Comparison of ENCODE assay signal across 13 cellular contexts in genomic region chr2:232421189-232421785, GRCh38. TPM values are rescaled to one million over a fixed set of nuclear protein-coding genes. Genes with fewer than 3 reads are reported as not detected.
DNase-seq lines count a peak whose midpoint lies in the region; ATAC-seq and TF ChIP-seq lines count a peak whose summit lies in the region.
"Had no signal": no experiment of that assay in that cellular context is flagged by ENCODE, and none has a peak within 500 bp of the region (broad histone marks: within the 10 kb centered on the region; RNA-seq: fewer than 3 reads in every experiment).

No MANE protein-coding gene starts in this region.

- H3K79me2 ChIP-seq in neural cell (replicated peaks; ENCODE audit: insufficient read depth, low read length) = no peaks in the 10 kb centered on the region

- H3K4me2 ChIP-seq in BLaER1 (peak overlapping the region; percentile 64), neural cell (ENCODE audit: low read length) (no peak overlapping the region)

- 0 out of 2 replicates have a peak, but pooled peaks cover 3% of the 10 kb centered on the region for H3K4me1 ChIP-seq in BLaER1
- H3K4me1 ChIP-seq in HUES6 (ENCODE audit: control insufficient read depth, insufficient read depth, low read length) = peaks cover 50% of the 10 kb centered on the region

- ATAC-seq in esophagus mucosa (peak; percentile 27), GM21723 (IDR thresholded peaks at IDR 0.05; ENCODE audit: unreplicated experiment) (no peak)

- intact Hi-C loops in lower leg skin (cut with DNase I; ENCODE audit: low total_unique reads) = no loop called here

- TF ChIP-seq POLR2A in lower leg skin (IDR thresholded peaks at IDR 0.05) = no peak

- TF ChIP-seq RAD21 in neural cell (conservative IDR thresholded peaks at IDR 0.05) = no peak

- H3K27me3 ChIP-seq in BLaER1 (peaks cover 64% of the 10 kb centered on the region), HUES6 (ENCODE audit: control insufficient read depth, insufficient read depth, low read length) (peaks cover 69% of the 10 kb centered on the region), neural cell (ENCODE audit: insufficient read depth, low read depth, low read length) (peaks cover 77% of the 10 kb centered on the region)

- H3K9ac ChIP-seq in BLaER1 (no peak overlapping the region), HUES6 (ENCODE audit: low read length) (peak overlapping the region; percentile 95), neural cell (ENCODE audit: low read length) (peak overlapping the region; percentile 40)

- H3K4me3 ChIP-seq in BLaER1 = peak overlapping the region; percentile 59
- H3K4me3 ChIP-seq in HUES6 (ENCODE audit: low read depth, low read length) = peak overlapping the region; percentile 82
- peak overlapping the region; percentile 69 for H3K4me3 ChIP-seq in neural cell (ENCODE audit: low read length)
- no peak overlapping the region for H3K4me3 ChIP-seq in lower leg skin (ENCODE audit: low read depth, poor library complexity, severe bottlenecking)
- H3K4me3 ChIP-seq: adrenal gland, thoracic aorta had no signal

- H2AFZ ChIP-seq in neural cell (ENCODE audit: low read depth, low read length) = no peak overlapping the region

- H3F3A ChIP-seq in neural cell (ENCODE audit: insufficient read depth, low read length, poor library complexity, severe bottlenecking) = no peaks in the 10 kb centered on the region

- no peak for DNase-seq in lower leg skin (ENCODE audit: low spot score in 2 of 2)
- DNase-seq in NCI-H524 (lab: John Stamatoyannopoulos, UW) = no peak
- no peak for DNase-seq in GDM1 (lab: John Stamatoyannopoulos, UW)
- DNase-seq: activated CD4-positive, alpha-beta T cell treated with anti-CD3 and anti-CD28 coated beads, Interleukin-2, amount 50 U/mL, for 4 hours; hippocampal formation had no signal

- no peaks in the 10 kb centered on the region for H3K36me3 ChIP-seq in BLaER1
- H3K36me3 ChIP-seq in HUES6 (ENCODE audit: control insufficient read depth, insufficient read depth, low read length) = peaks cover 31% of the 10 kb centered on the region
- H3K36me3 ChIP-seq in neural cell (ENCODE audit: insufficient read depth, low read length) = no peaks in the 10 kb centered on the region
- H3K36me3 ChIP-seq: adrenal gland, thoracic aorta had no signal

- H3K9me3 ChIP-seq in BLaER1 (peaks cover 44% of the 10 kb centered on the region), HUES6 (ENCODE audit: control insufficient read depth, insufficient read depth, low read depth, low read length) (no peaks in the 10 kb centered on the region), neural cell (ENCODE audit: low read length) (peaks cover 17% of the 10 kb centered on the region)
- H3K9me3 ChIP-seq: adrenal gland, thoracic aorta had no signal

- no peak overlapping the region for H3K27ac ChIP-seq in BLaER1
- H3K27ac ChIP-seq in HUES6 (ENCODE audit: low read depth, low read length) = peak overlapping the region; percentile 77; the same call in 1 of the 2 replicates
- H3K27ac ChIP-seq in neural cell (ENCODE audit: low read length) = no peak overlapping the region
- H3K27ac ChIP-seq: adrenal gland, thoracic aorta had no signal

- WGBS in lower leg skin, 2 donors = 23 to 53% methylated on average over 3 to 13 of the region's 22 CpGs

- no peak for TF ChIP-seq CTCF in neural cell (IDR thresholded peaks at IDR 0.05; ENCODE audit: poor library complexity, severe bottlenecking)
- no peak for TF ChIP-seq CTCF in lower leg skin (IDR thresholded peaks at IDR 0.05)

- no peaks in the 10 kb centered on the region for H3K9me2 ChIP-seq in neural cell (ENCODE audit: insufficient read depth, low read length)

- no peak for TF ChIP-seq EP300 in neural cell (conservative IDR thresholded peaks at IDR 0.05; ENCODE audit: poor library complexity, severe bottlenecking)

- H4K20me1 ChIP-seq in BLaER1 (peaks cover 20% of the 10 kb centered on the region; the same call in 1 of the 2 replicates), neural cell (ENCODE audit: insufficient read depth) (no peaks in the 10 kb centered on the region)

TF ChIP-seq in neural cell, 6 proteins besides CTCF, POLR2A, EP300 and RAD21:
- TF ChIP-seq SMC3 (conservative IDR thresholded peaks at IDR 0.05; ENCODE audit: poor library complexity) (no peak), POLR2AphosphoS5 (IDR thresholded peaks at IDR 0.05) (no peak), MXI1 (conservative IDR thresholded peaks at IDR 0.05; ENCODE audit: poor library complexity, severe bottlenecking) (no peak), TAF1 (IDR thresholded peaks at IDR 0.05; ENCODE audit: low read depth) (no peak)

RNA-seq across cellular contexts. Expression of gene ALPG, which starts 14.6 kb away (rescaled TPM):
- total RNA-seq in esophagus mucosa (not detected), lower leg skin (not detected)
- not detected in 2 replicates for polyA plus RNA-seq in neural cell
- not detected in 2 replicates for polyA minus RNA-seq in neural cell
- total RNA-seq: adrenal gland; CD4-positive, CD25-positive, alpha-beta regulatory T cell; thoracic aorta had no signal
- polyA plus RNA-seq: adrenal gland; CD4-positive, CD25-positive, alpha-beta regulatory T cell had no signal

RNA-seq across cellular contexts. Expression of gene ALPI, which starts 34.7 kb away (rescaled TPM):
- total RNA-seq in esophagus mucosa (not detected), lower leg skin (not detected)
- polyA plus RNA-seq in neural cell = not detected in 2 replicates
- polyA minus RNA-seq in neural cell = not detected in 2 replicates
- total RNA-seq: adrenal gland; CD4-positive, CD25-positive, alpha-beta regulatory T cell; thoracic aorta had no signal
- polyA plus RNA-seq: adrenal gland; CD4-positive, CD25-positive, alpha-beta regulatory T cell had no signal

RNA-seq across cellular contexts. Expression of gene ALPP, which starts 42.7 kb away (rescaled TPM):
- total RNA-seq in esophagus mucosa (not detected), lower leg skin (not detected)
- polyA plus RNA-seq in neural cell = not detected in 2 replicates
- polyA minus RNA-seq in neural cell = not detected in 2 replicates
- total RNA-seq: adrenal gland; CD4-positive, CD25-positive, alpha-beta regulatory T cell; thoracic aorta had no signal
- polyA plus RNA-seq: adrenal gland; CD4-positive, CD25-positive, alpha-beta regulatory T cell had no signal
